23 cellular contexts compared by ENCODE assay signal in the genomic region with DNA sequence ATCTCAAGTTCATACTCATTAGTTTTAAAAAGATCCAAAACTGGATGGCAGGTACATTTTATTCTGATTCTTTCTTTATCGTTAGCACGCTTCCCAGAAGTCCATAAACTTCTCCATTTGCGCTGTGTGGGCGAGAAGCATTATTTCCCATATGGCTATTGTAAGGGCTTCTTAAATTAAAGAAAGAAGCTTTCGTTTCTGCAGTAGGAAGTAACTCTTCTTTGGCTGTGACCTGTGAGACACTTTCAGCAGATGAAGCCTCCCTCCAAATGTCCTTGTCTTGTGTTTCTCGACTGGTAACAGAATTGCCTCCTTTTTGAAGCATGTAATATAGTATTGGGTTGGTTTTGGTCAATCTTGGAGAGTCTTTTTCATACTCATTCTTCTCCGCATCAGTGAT.
DNase-seq lines count a peak whose midpoint lies in the region; ATAC-seq and TF ChIP-seq lines count a peak whose summit lies in the region.
"Had no signal": no experiment of that assay in that cellular context is flagged by ENCODE, and none has a peak within 500 bp of the region (broad histone marks: within the 10 kb centered on the region; RNA-seq: fewer than 3 reads in every experiment).

No MANE protein-coding gene starts in this region.

- H3K36me3 ChIP-seq in lower lobe of right lung: peaks cover 28% of the 10 kb centered on the region

- H3K27me3 ChIP-seq in lower lobe of right lung (ENCODE audit: low read depth): no peaks in the 10 kb centered on the region
- H3K27me3 ChIP-seq: BLaER1 treated with 17β-estradiol and CSF1 and Interleukin-3, amounts not matched to agents 10 nM and 100 nM had no signal

- DNase-seq in CD1c-positive myeloid dendritic cell (ENCODE audit: extremely low spot score) (peak; percentile 39), left colon (no peak), lower lobe of right lung (no peak), A172 (ENCODE audit: low spot score) (no peak)
- DNase-seq: 8988T; AML-193; CD4-positive, alpha-beta memory T cell; CD4-positive, CD25-positive, alpha-beta regulatory T cell; CD8-positive, alpha-beta memory T cell; COR-L47; DMS 273 treated with DMSO at 0.1 percent for 48 hours; DMS153; DMS53; DMS79; DND-41; EL; GDM1 had no signal

- H3K4me1 ChIP-seq in lower lobe of right lung: no peaks in the 10 kb centered on the region

- H3K4me3 ChIP-seq in lower lobe of right lung: no peak overlapping the region
- H3K4me3 ChIP-seq: A549; BLaER1 treated with 17β-estradiol and CSF1 and Interleukin-3, amounts not matched to agents 10 nM and 100 nM; GM12878 had no signal

- TF ChIP-seq CTCF in lower lobe of right lung (IDR thresholded peaks at IDR 0.05): no peak

- no peaks in the 10 kb centered on the region for H3K9me3 ChIP-seq in lower lobe of right lung
- H3K9me3 ChIP-seq: A549; BLaER1 treated with 17β-estradiol and CSF1 and Interleukin-3, amounts not matched to agents 10 nM and 100 nM had no signal

- peak; percentile 14 for ATAC-seq in left colon
- peak; percentile 36 to 65 for ATAC-seq in lower lobe of right lung
- ATAC-seq in GM21526 (IDR thresholded peaks at IDR 0.05; ENCODE audit: low FRiP score, unreplicated experiment): no peak
- no peak for ATAC-seq in HG03045 (IDR thresholded peaks at IDR 0.05; ENCODE audit: unreplicated experiment)
- ATAC-seq: A549, GM12878 had no signal

- intact Hi-C loops in left colon (cut with DNase I, micrococcal nuclease): no loop called here
- intact Hi-C loops in lower lobe of right lung (cut with DNase I): no loop called here

- no peak overlapping the region for H3K27ac ChIP-seq in lower lobe of right lung
- H3K27ac ChIP-seq: A549; BLaER1 treated with 17β-estradiol and CSF1 and Interleukin-3, amounts not matched to agents 10 nM and 100 nM; C4-2B had no signal

Comparison
In these comparisons a context has a peak if more than half of its experiments do, and no peak if none do; other contexts are left out.
1. ATAC-seq: peak in left colon (single experiment) and lower lobe of right lung (2 of 2); none in GM21526 (single experiment) and HG03045 (single experiment).